22 cellular contexts compared by ENCODE assay signal in the genomic region with DNA sequence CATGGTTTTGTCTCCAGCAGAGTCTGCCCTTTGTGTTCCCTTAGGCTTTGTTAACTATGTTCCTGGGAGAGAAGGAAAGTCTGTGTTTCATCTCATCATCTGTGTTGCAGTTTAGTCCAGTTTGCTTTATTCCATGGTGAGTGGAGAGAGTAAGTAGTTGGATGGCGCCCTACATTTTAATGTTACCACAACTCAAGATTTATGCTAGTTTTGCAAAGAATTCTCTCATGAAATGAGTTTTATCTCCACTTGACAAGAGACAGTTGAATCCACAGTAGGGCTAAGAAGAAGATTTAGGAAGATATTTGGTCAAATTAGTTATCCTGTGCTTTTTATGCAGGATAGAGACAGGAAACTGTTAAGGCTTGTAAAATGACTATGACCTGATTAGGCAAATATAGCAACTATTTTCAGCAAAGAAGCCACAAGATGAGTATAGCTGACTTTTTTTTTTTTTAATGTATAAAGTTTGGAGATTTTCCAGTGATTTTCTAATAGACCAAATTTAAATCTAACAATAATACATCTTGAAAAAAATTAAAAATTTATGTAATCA. TPM values are rescaled to one million over a fixed set of nuclear protein-coding genes. Genes with fewer than 3 reads are reported as not detected.
DNase-seq lines count a peak whose midpoint lies in the region; ATAC-seq and TF ChIP-seq lines count a peak whose summit lies in the region.
"Had no signal": no experiment of that assay in that cellular context is flagged by ENCODE, and none has a peak within 500 bp of the region (broad histone marks: within the 10 kb centered on the region; RNA-seq: fewer than 3 reads in every experiment).

No MANE protein-coding gene starts in this region.

- H3K4me1 Mint-ChIP-seq in GM23338: peaks cover 31% of the 10 kb centered on the region

- H3K4me3 ChIP-seq in GM23338 (no peak overlapping the region), fibroblast of villous mesenchyme (ENCODE audit: low read depth, low read length) (no peak overlapping the region), smooth muscle cell (no peak overlapping the region), HAP-1 (no peak overlapping the region)

- peaks cover 11% of the 10 kb centered on the region for H3K36me3 Mint-ChIP-seq in GM23338 (ENCODE audit: low read depth)

- peak overlapping the region; percentile 53; the same call in 1 of the 2 replicates for H3K27ac Mint-ChIP-seq in GM23338

- H3K4me3 Mint-ChIP-seq in GM23338: no peak overlapping the region

- peaks cover 86% of the 10 kb centered on the region for H3K79me2 ChIP-seq in GM23338 (replicated peaks; ENCODE audit: insufficient read depth)
- H3K79me2 ChIP-seq in smooth muscle cell (ENCODE audit: low read depth): peaks cover 98% of the 10 kb centered on the region

- H3K27me3 Mint-ChIP-seq in GM23338 (ENCODE audit: insufficient read depth, low read depth, poor library complexity): no peaks in the 10 kb centered on the region

- in situ Hi-C loops in HAP-1 (cut with MboI; ENCODE audit: low sequenced_read_pairs): no loop called here

- TF ChIP-seq CTCF in GM23338 (conservative IDR thresholded peaks at IDR 0.05; ENCODE audit: low read depth in 2 of 2) (no peak), fibroblast of villous mesenchyme (IDR thresholded peaks at IDR 0.05; ENCODE audit: insufficient read depth, low read depth, low read length) (no peak), smooth muscle cell (IDR thresholded peaks at IDR 0.05; ENCODE audit: borderline replicate concordance, insufficient read depth, poor library complexity, severe bottlenecking) (no peak)

- H3K27me3 ChIP-seq in GM23338 (ENCODE audit: insufficient read depth): no peaks in the 10 kb centered on the region
- H3K27me3 ChIP-seq in smooth muscle cell (ENCODE audit: low read depth): no peaks in the 10 kb centered on the region
- H3K27me3 ChIP-seq in HAP-1 (ENCODE audit: low read depth): no peaks in the 10 kb centered on the region

- ATAC-seq in GM23338: no peak
- ATAC-seq: HCT116, SK-N-SH treated with all-trans-retinoic acid at 6 μM for 48 hours had no signal

- peaks cover 6% of the 10 kb centered on the region; the same call in 1 of the 2 replicates for H4K20me1 ChIP-seq in GM23338 (replicated peaks; ENCODE audit: insufficient read depth)
- peaks cover 94% of the 10 kb centered on the region for H4K20me1 ChIP-seq in smooth muscle cell (ENCODE audit: low read depth)

- H3K9me3 Mint-ChIP-seq in GM23338: peaks cover 3% of the 10 kb centered on the region; the same call in 2 of the 3 replicates

- DNase-seq in GM23338 (ENCODE audit: low spot score): no peak
- peak; percentile 48 for DNase-seq in amniotic epithelial cell (ENCODE audit: low read depth)
- DNase-seq in fibroblast of villous mesenchyme (ENCODE audit: low read depth): peak; percentile 68
- DNase-seq in smooth muscle cell (lab: John Stamatoyannopoulos, UW; ENCODE audit: unreplicated experiment): no peak
- DNase-seq in hepatic stellate cell (ENCODE audit: low spot score): no peak
- no peak for DNase-seq in HAP-1 (ENCODE audit: low spot score in 2 of 2)
- no peak for DNase-seq in activated gamma-delta T cell treated with Interleukin-2 at 50 U/mL for 16 hours
- DNase-seq in hypothalamus (lab: John Stamatoyannopoulos, UW): no peak
- DNase-seq: C1 segment of cervical spinal cord, DMS 273 treated with DMSO at 0.1 percent for 48 hours, GF-D8, KBM-7, MV-4-11, NCI-H1417, NCI-H187, NCI-H2107, NCI-H510A, NCI-H774, RPMI8226, SHP77 treated with DMSO at 0.1 percent for 48 hours had no signal

- no peaks in the 10 kb centered on the region for H3K9me2 ChIP-seq in GM23338 (ENCODE audit: insufficient read depth)

- H3K9me3 ChIP-seq in smooth muscle cell (replicated peaks; ENCODE audit: low read depth): no peaks in the 10 kb centered on the region
- H3K9me3 ChIP-seq in HAP-1: no peaks in the 10 kb centered on the region

- H3K4me1 ChIP-seq in GM23338 (ENCODE audit: insufficient read depth): peaks cover 20% of the 10 kb centered on the region
- H3K4me1 ChIP-seq in smooth muscle cell (ENCODE audit: low read depth): peaks cover 42% of the 10 kb centered on the region
- H3K4me1 ChIP-seq in HAP-1: peaks cover 2% of the 10 kb centered on the region; the same call in 1 of the 2 replicates

- no peak overlapping the region for H3K9ac ChIP-seq in smooth muscle cell (ENCODE audit: low read depth)

- H3K4me2 ChIP-seq in GM23338 (no peak overlapping the region), smooth muscle cell (peak overlapping the region; percentile 64)

- WGBS in smooth muscle cell (ENCODE audit: low lambda C conversion rate): 62% methylated on average over 1 of the region's 1 CpG

- H2AFZ ChIP-seq in GM23338 (no peak overlapping the region), smooth muscle cell (ENCODE audit: low read depth) (no peak overlapping the region)

- H3F3A ChIP-seq in GM23338 (replicated peaks; ENCODE audit: low read depth) (no peaks in the 10 kb centered on the region), smooth muscle cell (ENCODE audit: low read depth) (peaks cover 10% of the 10 kb centered on the region)

- no peaks in the 10 kb centered on the region for H3K36me3 ChIP-seq in GM23338 (ENCODE audit: insufficient read depth)
- H3K36me3 ChIP-seq in smooth muscle cell (ENCODE audit: low read depth): no peaks in the 10 kb centered on the region
- H3K36me3 ChIP-seq in HAP-1 (replicated peaks): no peaks in the 10 kb centered on the region

- H3K27ac ChIP-seq in GM23338 (ENCODE audit: low read depth) (peak overlapping the region; percentile 61; the same call in 1 of the 2 replicates), smooth muscle cell (ENCODE audit: low read depth) (peak overlapping the region; percentile 69)

TF ChIP-seq in GM23338, 12 proteins besides CTCF, POLR2A, EP300 and RAD21 (continues in another document):
- TF ChIP-seq CREB1 (CRISPR knock-in tag; IDR thresholded peaks at IDR 0.05; ENCODE audit: low read depth) (no peak), ZNF114 (CRISPR knock-in tag; IDR thresholded peaks at IDR 0.05) (no peak), JUNB (IDR thresholded peaks at IDR 0.05; ENCODE audit: unreplicated experiment) (no peak), POLR2AphosphoS5 (IDR thresholded peaks at IDR 0.05; ENCODE audit: low read depth) (no peak), EZH2 (IDR thresholded peaks at IDR 0.05; ENCODE audit: low read depth, unreplicated experiment) (no peak)
- TF ChIP-seq, protein P1, sequence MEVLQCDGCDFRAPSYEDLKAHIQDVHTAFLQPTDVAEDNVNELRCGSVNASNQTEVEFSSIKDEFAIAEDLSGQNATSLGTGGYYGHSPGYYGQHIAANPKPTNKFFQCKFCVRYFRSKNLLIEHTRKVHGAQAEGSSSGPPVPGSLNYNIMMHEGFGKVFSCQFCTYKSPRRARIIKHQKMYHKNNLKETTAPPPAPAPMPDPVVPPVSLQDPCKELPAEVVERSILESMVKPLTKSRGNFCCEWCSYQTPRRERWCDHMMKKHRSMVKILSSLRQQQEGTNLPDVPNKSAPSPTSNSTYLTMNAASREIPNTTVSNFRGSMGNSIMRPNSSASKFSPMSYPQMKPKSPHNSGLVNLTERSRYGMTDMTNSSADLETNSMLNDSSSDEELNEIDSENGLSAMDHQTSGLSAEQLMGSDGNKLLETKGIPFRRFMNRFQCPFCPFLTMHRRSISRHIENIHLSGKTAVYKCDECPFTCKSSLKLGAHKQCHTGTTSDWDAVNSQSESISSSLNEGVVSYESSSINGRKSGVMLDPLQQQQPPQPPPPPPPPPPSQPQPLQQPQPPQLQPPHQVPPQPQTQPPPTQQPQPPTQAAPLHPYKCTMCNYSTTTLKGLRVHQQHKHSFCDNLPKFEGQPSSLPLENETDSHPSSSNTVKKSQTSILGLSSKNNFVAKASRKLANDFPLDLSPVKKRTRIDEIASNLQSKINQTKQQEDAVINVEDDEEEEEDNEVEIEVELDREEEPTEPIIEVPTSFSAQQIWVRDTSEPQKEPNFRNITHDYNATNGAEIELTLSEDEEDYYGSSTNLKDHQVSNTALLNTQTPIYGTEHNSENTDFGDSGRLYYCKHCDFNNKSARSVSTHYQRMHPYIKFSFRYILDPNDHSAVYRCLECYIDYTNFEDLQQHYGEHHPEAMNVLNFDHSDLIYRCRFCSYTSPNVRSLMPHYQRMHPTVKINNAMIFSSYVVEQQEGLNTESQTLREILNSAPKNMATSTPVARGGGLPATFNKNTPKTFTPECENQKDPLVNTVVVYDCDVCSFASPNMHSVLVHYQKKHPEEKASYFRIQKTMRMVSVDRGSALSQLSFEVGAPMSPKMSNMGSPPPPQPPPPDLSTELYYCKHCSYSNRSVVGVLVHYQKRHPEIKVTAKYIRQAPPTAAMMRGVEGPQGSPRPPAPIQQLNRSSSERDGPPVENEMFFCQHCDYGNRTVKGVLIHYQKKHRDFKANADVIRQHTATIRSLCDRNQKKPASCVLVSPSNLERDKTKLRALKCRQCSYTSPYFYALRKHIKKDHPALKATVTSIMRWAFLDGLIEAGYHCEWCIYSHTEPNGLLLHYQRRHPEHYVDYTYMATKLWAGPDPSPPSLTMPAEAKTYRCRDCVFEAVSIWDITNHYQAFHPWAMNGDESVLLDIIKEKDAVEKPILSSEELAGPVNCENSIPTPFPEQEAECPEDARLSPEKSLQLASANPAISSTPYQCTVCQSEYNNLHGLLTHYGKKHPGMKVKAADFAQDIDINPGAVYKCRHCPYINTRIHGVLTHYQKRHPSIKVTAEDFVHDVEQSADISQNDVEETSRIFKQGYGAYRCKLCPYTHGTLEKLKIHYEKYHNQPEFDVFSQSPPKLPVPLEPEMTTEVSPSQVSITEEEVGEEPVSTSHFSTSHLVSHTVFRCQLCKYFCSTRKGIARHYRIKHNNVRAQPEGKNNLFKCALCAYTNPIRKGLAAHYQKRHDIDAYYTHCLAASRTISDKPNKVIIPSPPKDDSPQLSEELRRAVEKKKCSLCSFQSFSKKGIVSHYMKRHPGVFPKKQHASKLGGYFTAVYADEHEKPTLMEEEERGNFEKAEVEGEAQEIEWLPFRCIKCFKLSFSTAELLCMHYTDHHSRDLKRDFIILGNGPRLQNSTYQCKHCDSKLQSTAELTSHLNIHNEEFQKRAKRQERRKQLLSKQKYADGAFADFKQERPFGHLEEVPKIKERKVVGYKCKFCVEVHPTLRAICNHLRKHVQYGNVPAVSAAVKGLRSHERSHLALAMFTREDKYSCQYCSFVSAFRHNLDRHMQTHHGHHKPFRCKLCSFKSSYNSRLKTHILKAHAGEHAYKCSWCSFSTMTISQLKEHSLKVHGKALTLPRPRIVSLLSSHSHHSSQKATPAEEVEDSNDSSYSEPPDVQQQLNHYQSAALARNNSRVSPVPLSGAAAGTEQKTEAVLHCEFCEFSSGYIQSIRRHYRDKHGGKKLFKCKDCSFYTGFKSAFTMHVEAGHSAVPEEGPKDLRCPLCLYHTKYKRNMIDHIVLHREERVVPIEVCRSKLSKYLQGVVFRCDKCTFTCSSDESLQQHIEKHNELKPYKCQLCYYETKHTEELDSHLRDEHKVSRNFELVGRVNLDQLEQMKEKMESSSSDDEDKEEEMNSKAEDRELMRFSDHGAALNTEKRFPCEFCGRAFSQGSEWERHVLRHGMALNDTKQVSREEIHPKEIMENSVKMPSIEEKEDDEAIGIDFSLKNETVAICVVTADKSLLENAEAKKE (CRISPR knock-in tag; IDR thresholded peaks at IDR 0.05): no peak

RNA-seq across cellular contexts. Expression of a gene that starts 16.6 kb away (rescaled TPM):
- total RNA-seq in GM23338 (2014; rRNA removed; shearing (Covaris generic)): 72.0 and 81.6 TPM in 2 replicates
- polyA plus RNA-seq in GM23338 (2016; fragmentation: Nextera tagmentation; extraction: Ambion mirVana): 57.3 and 80.0 TPM in 2 replicates
- 439 and 632 TPM in 2 replicates for total RNA-seq in fibroblast of villous mesenchyme
- total RNA-seq in smooth muscle cell: 244 and 285 TPM in 2 replicates
- polyA plus RNA-seq in smooth muscle cell: 144 and 157 TPM in 2 replicates

Comparison
In these comparisons a context has a peak if more than half of its experiments do, and no peak if none do; other contexts are left out.
1. DNase-seq: peak in amniotic epithelial cell (single experiment) and fibroblast of villous mesenchyme (single experiment); none in GM23338 (single experiment), smooth muscle cell (single experiment), hepatic stellate cell (single experiment), HAP-1 (0 of 2), activated gamma-delta T cell treated with Interleukin-2 at 50 U/mL for 16 hours (single experiment) and hypothalamus (0 of 51).